Comparison of ENCODE assay signal across 8 cellular contexts in the genomic region with DNA sequence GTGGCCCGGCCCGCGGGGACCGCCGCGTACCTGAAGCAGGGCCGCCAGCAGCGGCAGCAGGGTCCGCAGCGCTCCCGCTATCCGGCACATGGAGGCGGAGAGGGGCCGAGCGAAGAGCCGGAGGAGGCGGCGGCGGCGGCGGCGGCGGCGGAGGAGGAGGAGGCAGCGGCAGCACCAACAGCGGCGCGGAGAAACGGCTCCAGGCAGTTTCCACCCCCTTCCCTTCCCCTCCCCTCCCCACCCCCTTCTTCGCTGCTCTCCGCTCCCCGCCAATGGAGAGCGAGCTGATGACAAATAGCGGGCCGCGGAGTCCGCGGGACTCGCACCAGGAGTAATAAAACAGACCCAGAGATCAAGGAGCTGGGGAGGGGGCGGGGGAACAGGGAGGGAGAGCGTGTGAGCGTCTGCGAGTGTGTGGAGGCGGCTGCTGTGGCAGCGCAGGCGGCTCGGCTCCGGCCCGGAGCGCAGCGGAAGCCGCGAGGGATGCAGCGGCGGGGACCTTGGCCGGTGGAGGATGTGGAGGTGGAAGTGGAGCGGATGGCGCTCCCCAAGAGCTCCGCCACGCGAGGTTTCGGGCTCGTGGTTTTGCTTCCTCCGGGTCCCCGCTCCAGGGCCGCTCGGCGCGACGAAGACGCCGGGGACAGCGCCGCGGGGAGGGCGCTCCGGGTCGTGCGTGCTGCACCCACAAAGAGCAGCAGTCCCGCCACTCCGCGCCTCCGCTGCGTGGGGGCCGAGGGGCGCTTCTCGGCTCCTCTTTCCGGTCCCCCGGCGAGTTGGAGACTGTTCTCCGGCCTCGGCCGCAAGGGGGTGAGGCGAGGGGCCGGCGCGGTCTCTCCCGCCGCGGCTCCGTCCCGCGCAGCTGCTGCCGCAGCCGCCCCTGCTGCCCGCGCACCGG. TPM values are rescaled to one million over a fixed set of nuclear protein-coding genes. Genes with fewer than 3 reads are reported as not detected.
DNase-seq lines count a peak whose midpoint lies in the region; ATAC-seq and TF ChIP-seq lines count a peak whose summit lies in the region.

A gene (minus strand): TSS at position 198 of the 895 bp plus-strand sequence. CDS start 108 bp downstream, at position 90.

- peak; percentile 62 for ATAC-seq in GM18907 (IDR thresholded peaks at IDR 0.05; ENCODE audit: unreplicated experiment)
- peak; percentile 59 for ATAC-seq in foreskin keratinocyte
- ATAC-seq in GM18517 (IDR thresholded peaks at IDR 0.05; ENCODE audit: unreplicated experiment) = no peak
- no peak for ATAC-seq in HG03342 (IDR thresholded peaks at IDR 0.05; ENCODE audit: unreplicated experiment)

- in situ Hi-C loops in ACHN (cut with HindIII; ENCODE audit: low pct_ligation_motif_present, low pct_unique_long_range_greater_than_20kb, low sequenced_read_pairs) = no loop called here

- peak; percentile 89 for DNase-seq in ACHN
- DNase-seq in NCI-H2081 treated with DMSO at 0.1 percent for 48 hours (lab: John Stamatoyannopoulos, UW) = peak; percentile 50
- DNase-seq in activated T-cell treated with anti-CD3 and anti-CD28 coated beads, Interleukin-2, amount 50 U/mL, for 48 hours = peak; percentile 32 to 42
- peak in 1 of 2 donors; percentile 32 for DNase-seq in foreskin keratinocyte

- no peaks in the 10 kb centered on the region for H3K4me1 ChIP-seq in foreskin keratinocyte

- peak within 1 kb of the TSS; percentile 92 to 97 (median 96) for H3K27ac Mint-ChIP-seq in nephron

- peaks cover 90% of the 10 kb centered on the region for H3K27me3 ChIP-seq in foreskin keratinocyte

- H3K4me3 Mint-ChIP-seq in nephron = peak within 1 kb of the TSS; percentile 93 to 99 (median 98)

- peaks cover 57% of the 10 kb centered on the region for H3K27me3 Mint-ChIP-seq in nephron (ENCODE audit: low read depth)

- H3K4me1 Mint-ChIP-seq in nephron = peaks cover 19% of the 10 kb centered on the region

- H3K27ac ChIP-seq in foreskin keratinocyte = no peak within 1 kb of the TSS

- no peaks in the 10 kb centered on the region for H3K9me3 Mint-ChIP-seq in nephron

- H3K36me3 Mint-ChIP-seq in nephron (ENCODE audit: low read depth) = no peaks in the 10 kb centered on the region

- TF ChIP-seq CTCF in foreskin keratinocyte (conservative IDR thresholded peaks at IDR 0.05) (no peak), nephron (IDR thresholded peaks at IDR 0.05; ENCODE audit: unreplicated experiment in 3 of 3) (peak; percentile 35 to 44 (median 37))

RNA-seq across cellular contexts. Expression of the gene that starts here (rescaled TPM):
- total RNA-seq in foreskin keratinocyte = 0.25 and 0.95 TPM in 2 replicates
- polyA plus RNA-seq in foreskin keratinocyte = 0.07 and 0.27 TPM in 2 replicates

Comparison
In these comparisons a context has a peak if more than half of its experiments do, and no peak if none do; other contexts are left out.
1. Peak in ATAC-seq in foreskin keratinocyte; RNA of the gene not detected or under 1 TPM.